In genomic region chr4:159177265-159178146, GRCh38 we compare ENCODE assay signal across 11 cellular contexts.
DNase-seq lines count a peak whose midpoint lies in the region; ATAC-seq and TF ChIP-seq lines count a peak whose summit lies in the region.
"Had no signal": no experiment of that assay in that cellular context is flagged by ENCODE, and none has a peak within 500 bp of the region (broad histone marks: within the 10 kb centered on the region; RNA-seq: fewer than 3 reads in every experiment).

No MANE protein-coding gene starts in this region.

- no peak for TF ChIP-seq CTCF in PC-3 (conservative IDR thresholded peaks at IDR 0.05; ENCODE audit: low read depth, low read length)

- no peaks in the 10 kb centered on the region for H3K9me2 ChIP-seq in PC-3 (replicated peaks; ENCODE audit: low read length)

- no peak overlapping the region for H3K4me2 ChIP-seq in PC-3 (ENCODE audit: low read length)
- H3K4me2 ChIP-seq: KMS-11 had no signal

- no peaks in the 10 kb centered on the region for H4K20me1 ChIP-seq in PC-3 (ENCODE audit: low read length)

- intact Hi-C loops in PC-3 (cut with micrococcal nuclease), result loop anchor here (5.0 kb wide), 2 partner anchors 270 to 305 kb away; no protein-coding TSS in a partner anchor

- H3K27me3 Mint-ChIP-seq in naive B cell, result peaks cover 6 to 23% (median 7%) of the 10 kb centered on the region in 3 donors
- H3K27me3 Mint-ChIP-seq: activated CD4-positive, alpha-beta T cell treated with anti-CD3 and anti-CD28 coated beads, Interleukin-2, amount 10 ng/mL, durations not matched to agents 7 days and 5 days had no signal

- no peak overlapping the region for H3K4me3 Mint-ChIP-seq in naive B cell
- H3K4me3 Mint-ChIP-seq: activated CD4-positive, alpha-beta T cell treated with anti-CD3 and anti-CD28 coated beads, Interleukin-2, amount 10 ng/mL, durations not matched to agents 7 days and 5 days had no signal

- no peak overlapping the region for H3K27ac ChIP-seq in PC-3 (ENCODE audit: low read length)
- H3K27ac ChIP-seq: KMS-11 had no signal

- H3K9me3 Mint-ChIP-seq in naive B cell, result no peaks in the 10 kb centered on the region
- H3K9me3 Mint-ChIP-seq: activated CD4-positive, alpha-beta T cell treated with anti-CD3 and anti-CD28 coated beads, Interleukin-2, amount 10 ng/mL, durations not matched to agents 7 days and 5 days had no signal

- peak; percentile 29 for ATAC-seq in GM18508 (IDR thresholded peaks at IDR 0.05; ENCODE audit: insufficient read depth, unreplicated experiment)
- peak; percentile 35 for ATAC-seq in GM21529 (IDR thresholded peaks at IDR 0.05; ENCODE audit: unreplicated experiment)
- ATAC-seq in HG03521 (IDR thresholded peaks at IDR 0.05; ENCODE audit: unreplicated experiment), result peak; percentile 37
- ATAC-seq in naive B cell (ENCODE audit: low read depth in 2 of 2), result peak; percentile 48 to 51
- ATAC-seq in GM21526 (IDR thresholded peaks at IDR 0.05; ENCODE audit: low FRiP score, unreplicated experiment), result no peak
- no peak for ATAC-seq in PC-3

- no TSS peak for BruUV-seq in PC-3 (replicated peaks; lab: Mats Ljungman, UMichigan)

- H3K36me3 ChIP-seq in PC-3 (ENCODE audit: low read depth, low read length), result no peaks in the 10 kb centered on the region

- no peaks in the 10 kb centered on the region for H3K27me3 ChIP-seq in PC-3 (ENCODE audit: low read length)

- H3K9me3 ChIP-seq in PC-3 (ENCODE audit: low read length), result no peaks in the 10 kb centered on the region

- H2AFZ ChIP-seq in PC-3 (ENCODE audit: low read length), result no peak overlapping the region

- CTCF ChIA-PET in PC-3 (lab: Charles Lee), result no interaction called here

- H3K4me3 ChIP-seq in PC-3 (ENCODE audit: low read length), result no peak overlapping the region

- no peak for DNase-seq in naive B cell
- DNase-seq in epidermal melanocyte (ENCODE audit: insufficient read length, low spot score), result no peak
- no peak for DNase-seq in ecto neural progenitor cell (ENCODE audit: low spot score)
- no peak for DNase-seq in PC-3
- DNase-seq: activated CD4-positive, alpha-beta T cell treated with anti-CD3 and anti-CD28 coated beads, Interleukin-2, amount 10 ng/mL, durations not matched to agents 7 days and 5 days; islet precursor cell had no signal

- H3F3A ChIP-seq in PC-3 (ENCODE audit: low read length, unreplicated experiment), result no peaks in the 10 kb centered on the region

- no peak overlapping the region for H3K9ac ChIP-seq in PC-3 (ENCODE audit: low read length)
- H3K9ac ChIP-seq: KMS-11 had no signal

- H3K79me2 ChIP-seq in PC-3 (ENCODE audit: low read length), result peaks cover 69% of the 10 kb centered on the region

- H3K27ac Mint-ChIP-seq in naive B cell, result no peak overlapping the region
- H3K27ac Mint-ChIP-seq: activated CD4-positive, alpha-beta T cell treated with anti-CD3 and anti-CD28 coated beads, Interleukin-2, amount 10 ng/mL, durations not matched to agents 7 days and 5 days had no signal

- H3K4me1 ChIP-seq in PC-3 (ENCODE audit: insufficient read depth, low read length), result peaks cover 22% of the 10 kb centered on the region

- POLR2A ChIA-PET in PC-3 (lab: Charles Lee; ENCODE audit: unreplicated experiment), result no interaction called here

- no peaks in the 10 kb centered on the region for H3K36me3 Mint-ChIP-seq in naive B cell

- peaks cover 35 to 61% (median 57%) of the 10 kb centered on the region in 3 donors for H3K4me1 Mint-ChIP-seq in naive B cell

Comparison
In these comparisons a context has a peak if more than half of its experiments do, and no peak if none do; other contexts are left out.
1. ATAC-seq: peak in GM18508 (single experiment), GM21529 (single experiment), HG03521 (single experiment) and naive B cell (2 of 2); none in GM21526 (single experiment) and PC-3 (single experiment).